Comparison of ENCODE assay signal across 8 cellular contexts in genomic region chr1:89407355-89407754, GRCh38. TPM values are rescaled to one million over a fixed set of nuclear protein-coding genes. Genes with fewer than 3 reads are reported as not detected.
A peak's percentile ranks its signal among the peaks of the same experiment; 100 is the strongest.
DNase-seq lines count a peak whose midpoint lies in the region; ATAC-seq and TF ChIP-seq lines count a peak whose summit lies in the region.

No MANE protein-coding gene starts in this region.

- no peak overlapping the region for H3K4me3 ChIP-seq in DND-41 (ENCODE audit: low read depth in 1 of 2, low read length in 2 of 2)
- H3K4me3 ChIP-seq in parathyroid adenoma (ENCODE audit: low read depth, low read length) = peak overlapping the region; percentile 24

- DNase-seq in DND-41 (no peak), RPMI7951 (ENCODE audit: low read depth) (peak; percentile 19), fibroblast of peridontal ligament (ENCODE audit: extremely low read depth) (peak; percentile 28), NCI-H1417 (lab: John Stamatoyannopoulos, UW) (no peak), UCSD-AML1 (lab: John Stamatoyannopoulos, UW; ENCODE audit: unreplicated experiment) (no peak)
- DNase-seq in effector CD4-positive, alpha-beta T cell = no peak

- no peak overlapping the region; the same call in 1 of the 2 replicates for H3K27ac ChIP-seq in DND-41 (ENCODE audit: low read length)
- peak overlapping the region; percentile 87 for H3K27ac ChIP-seq in parathyroid adenoma

- H3K4me2 ChIP-seq in DND-41 (ENCODE audit: insufficient read depth, low read length) = peak overlapping the region; percentile 51; the same call in 1 of the 2 replicates
- H3K4me2 ChIP-seq in parathyroid adenoma (ENCODE audit: low read length) = peak overlapping the region; percentile 25

- H3K9me3 ChIP-seq in DND-41 (ENCODE audit: insufficient read depth, low read length, severe bottlenecking) (no peaks in the 10 kb centered on the region), parathyroid adenoma (ENCODE audit: control insufficient read depth, low read length) (no peaks in the 10 kb centered on the region)

- TF ChIP-seq CTCF in DND-41 (IDR thresholded peaks at IDR 0.05; ENCODE audit: borderline replicate concordance, extremely low read depth, low read length, poor library complexity, severe bottlenecking) (no peak), parathyroid adenoma (IDR thresholded peaks at IDR 0.05) (no peak)

- peak; percentile 57; the same call in 2 of the 3 replicates for ATAC-seq in DND-41 (ENCODE audit: insufficient read depth, low read depth)
- ATAC-seq in GM19452 (IDR thresholded peaks at IDR 0.05; ENCODE audit: unreplicated experiment) = no peak

- H3K27me3 ChIP-seq in DND-41 (ENCODE audit: insufficient read depth, low read length, poor library complexity) (no peaks in the 10 kb centered on the region), parathyroid adenoma (ENCODE audit: control insufficient read depth, insufficient read depth, low read length) (no peaks in the 10 kb centered on the region)

- H2AFZ ChIP-seq in DND-41 (ENCODE audit: low read depth, low read length) = peak overlapping the region; percentile 36
- peak overlapping the region; percentile 9 for H2AFZ ChIP-seq in parathyroid adenoma

- H3K79me2 ChIP-seq in DND-41 (ENCODE audit: insufficient read depth, low read length) (no peaks in the 10 kb centered on the region), parathyroid adenoma (no peaks in the 10 kb centered on the region)

- peaks cover 9% of the 10 kb centered on the region for H3K4me1 ChIP-seq in DND-41 (ENCODE audit: insufficient read depth, low read length)
- peaks cover 3% of the 10 kb centered on the region for H3K4me1 ChIP-seq in parathyroid adenoma

- no peak overlapping the region for H3K9ac ChIP-seq in DND-41 (ENCODE audit: low read depth, low read length)
- no peak overlapping the region for H3K9ac ChIP-seq in parathyroid adenoma

- no peaks in the 10 kb centered on the region for H4K20me1 ChIP-seq in DND-41 (ENCODE audit: insufficient read depth, low read length)

- H3K36me3 ChIP-seq in DND-41 (ENCODE audit: insufficient read depth, low read length) = no peaks in the 10 kb centered on the region
- H3K36me3 ChIP-seq in parathyroid adenoma (ENCODE audit: control insufficient read depth, insufficient read depth, low read length) = no peaks in the 10 kb centered on the region

RNA-seq across cellular contexts. Expression of gene GBP6, which starts 43.5 kb away (rescaled TPM):
- total RNA-seq in RPMI7951 (2014; rRNA removed; shearing (Covaris generic)) = not detected in 2 replicates

Comparison
In these comparisons a context has a peak if more than half of its experiments do, and no peak if none do; other contexts are left out.
1. DNase-seq: peak in RPMI7951 (single experiment) and fibroblast of peridontal ligament (single experiment); none in DND-41 (single experiment), NCI-H1417 (0 of 3), UCSD-AML1 (single experiment) and effector CD4-positive, alpha-beta T cell (single experiment).